In genomic region chr1:51610637-51611036, GRCh38 we compare ENCODE assay signal across 18 cellular contexts.
"Had no signal": no experiment of that assay in that cellular context is flagged by ENCODE, and none has a peak within 500 bp of the region (broad histone marks: within the 10 kb centered on the region; RNA-seq: fewer than 3 reads in every experiment).

No MANE protein-coding gene starts in this region.

- H3K27ac ChIP-seq: dorsolateral prefrontal cortex, gastroesophageal sphincter, prostate gland, suprapubic skin, upper lobe of right lung, VCaP had no signal

- H3K4me1 ChIP-seq: prostate gland, suprapubic skin had no signal

- ATAC-seq: gastroesophageal sphincter; left ventricle myocardium superior; stimulated activated naive CD8-positive, alpha-beta T cell treated with anti-CD3 and anti-CD28 coated beads, Interleukin-15, amount 100 ng/mL, for 72 hours; upper lobe of right lung had no signal

- H3K9me3 ChIP-seq: gastroesophageal sphincter, prostate gland, suprapubic skin, upper lobe of right lung had no signal

- H3K4me3 ChIP-seq: dorsolateral prefrontal cortex, gastroesophageal sphincter, prostate gland, smooth muscle cell, suprapubic skin, upper lobe of right lung had no signal

- DNase-seq: activated CD4-positive, alpha-beta T cell treated with anti-CD3 and anti-CD28 coated beads, Interleukin-2, amount 50 U/mL, for 48 hours; activated naive CD4-positive, alpha-beta T cell; activated T-cell treated with anti-CD3 and anti-CD28 coated beads for 4 hours; caudate nucleus; dorsolateral prefrontal cortex; immature natural killer cell; left ventricle myocardium superior; right cardiac atrium; stimulated activated CD4-positive, alpha-beta T cell treated with anti-CD3 and anti-CD28 coated beads, Interleukin-4, amount 100 ng/mL, for 1 hour; stimulated activated naive CD8-positive, alpha-beta T cell treated with anti-CD3 and anti-CD28 coated beads, Interleukin-15, amount 100 ng/mL, for 72 hours; T-helper 2 cell; upper lobe of right lung had no signal

- H3K36me3 ChIP-seq: gastroesophageal sphincter, prostate gland, suprapubic skin, upper lobe of right lung had no signal

- H3K4me2 ChIP-seq: smooth muscle cell had no signal

- FAIRE-seq: colon had no signal

- H3K27me3 ChIP-seq: dorsolateral prefrontal cortex, gastroesophageal sphincter, suprapubic skin, upper lobe of right lung had no signal
